8 cellular contexts compared by ENCODE assay signal in the genomic region with DNA sequence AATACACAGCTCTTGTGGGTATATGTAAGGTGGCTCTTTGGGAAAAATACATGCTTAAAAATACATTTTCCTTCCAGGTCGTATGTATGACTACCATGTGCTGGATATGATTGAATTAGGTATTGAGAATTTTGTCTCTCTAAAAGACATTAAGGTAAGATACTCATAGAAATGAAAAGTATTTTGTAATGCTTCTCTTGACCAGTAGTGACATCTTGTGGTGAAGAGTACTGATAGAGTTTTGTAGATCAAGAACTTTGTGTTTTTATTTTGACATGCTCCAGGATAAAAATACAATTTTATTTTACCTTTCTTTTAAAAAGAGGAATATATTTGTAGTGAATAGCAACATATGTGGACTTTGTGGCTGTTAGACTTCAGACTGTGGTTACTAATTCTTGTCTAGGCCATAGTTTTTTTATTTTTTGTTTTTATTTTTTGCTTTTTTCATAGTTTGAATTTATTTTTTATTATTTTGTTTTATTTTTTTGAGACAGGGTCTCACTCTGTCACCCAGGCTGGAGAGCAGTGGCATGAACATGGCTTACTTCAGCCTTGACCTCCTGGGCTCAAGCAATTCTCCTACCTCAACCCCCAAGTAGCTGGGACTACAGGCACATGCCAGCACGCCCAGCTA. TPM values are rescaled to one million over a fixed set of nuclear protein-coding genes. Genes with fewer than 3 reads are reported as not detected.
DNase-seq lines count a peak whose midpoint lies in the region; ATAC-seq and TF ChIP-seq lines count a peak whose summit lies in the region.

No MANE protein-coding gene starts in this region.

- H3K9me3 ChIP-seq in PC-9 (ENCODE audit: insufficient read depth, low read depth), result no peaks in the 10 kb centered on the region

- TF ChIP-seq CTCF in PC-9 (conservative IDR thresholded peaks at IDR 0.05), result peak; percentile 78
- peak; percentile 32 for TF ChIP-seq CTCF in fibroblast of the aortic adventitia (IDR thresholded peaks at IDR 0.05; ENCODE audit: insufficient read depth, low read length)
- no peak for TF ChIP-seq CTCF in lower leg skin (IDR thresholded peaks at IDR 0.05)

- no peak for ATAC-seq in HG03520 (IDR thresholded peaks at IDR 0.05; ENCODE audit: unreplicated experiment)

- H3K27me3 Mint-ChIP-seq in activated naive CD4-positive, alpha-beta T cell treated with anti-CD3 and anti-CD28 coated beads, Interleukin-2, amount 10 ng/mL, durations not matched to agents 7 days and 5 days, result no peaks in the 10 kb centered on the region

- H3K9me3 Mint-ChIP-seq in activated naive CD4-positive, alpha-beta T cell treated with anti-CD3 and anti-CD28 coated beads, Interleukin-2, amount 10 ng/mL, durations not matched to agents 7 days and 5 days, result no peaks in the 10 kb centered on the region

- no TSS peak for BruUV-seq in PC-9 (replicated peaks; lab: Mats Ljungman, UMichigan)

- 54 to 58% methylated on average over 2 of the region's 2 CpGs for WGBS in lower leg skin, 2 donors

- H3K27ac ChIP-seq in PC-9, result no peak overlapping the region

- no peak for TF ChIP-seq POLR2A in lower leg skin (IDR thresholded peaks at IDR 0.05)

- H3F3A ChIP-seq in PC-9 (ENCODE audit: insufficient read depth, low read depth), result no peaks in the 10 kb centered on the region; the same call in 1 of the 2 replicates

- peaks cover 8% of the 10 kb centered on the region; the same call in 1 of the 2 replicates for H4K20me1 ChIP-seq in PC-9 (ENCODE audit: insufficient read depth)

- H3K27me3 ChIP-seq in PC-9 (ENCODE audit: insufficient read depth, low read depth), result no peaks in the 10 kb centered on the region

- H3K4me3 ChIP-seq in PC-9, result no peak overlapping the region
- H3K4me3 ChIP-seq in fibroblast of the aortic adventitia (ENCODE audit: low read depth, low read length), result no peak overlapping the region
- H3K4me3 ChIP-seq in lower leg skin (ENCODE audit: low read depth, poor library complexity, severe bottlenecking), result no peak overlapping the region

- DNase-seq in activated naive CD4-positive, alpha-beta T cell treated with anti-CD3 and anti-CD28 coated beads, Interleukin-2, amount 10 ng/mL, durations not matched to agents 7 days and 5 days, result no peak
- no peak for DNase-seq in activated naive CD4-positive, alpha-beta T cell (lab: John Stamatoyannopoulos, UW)
- DNase-seq in PC-9 (peak in 1 of 2 experiments; percentile 42), fibroblast of the aortic adventitia (ENCODE audit: low read depth) (peak; percentile 63), superior temporal gyrus (ENCODE audit: extremely low spot score) (peak; percentile 72), lower leg skin (ENCODE audit: low spot score in 2 of 2) (no peak), GF-D8 (lab: John Stamatoyannopoulos, UW) (no peak)

- H3K36me3 Mint-ChIP-seq in activated naive CD4-positive, alpha-beta T cell treated with anti-CD3 and anti-CD28 coated beads, Interleukin-2, amount 10 ng/mL, durations not matched to agents 7 days and 5 days, result peaks cover 42% of the 10 kb centered on the region

- no peaks in the 10 kb centered on the region for H3K9me2 ChIP-seq in PC-9 (ENCODE audit: insufficient read depth)

- POLR2A ChIA-PET in PC-9 (lab: Charles Lee; ENCODE audit: unreplicated experiment), result interaction anchor here (0.6 kb wide), 2 partner anchors 26 to 259 kb away, joined by 4 to 8 read pairs; a partner anchor contains a TSS

- peaks cover 49% of the 10 kb centered on the region for H3K36me3 ChIP-seq in PC-9 (ENCODE audit: low read depth)

- peak overlapping the region; percentile 46 for H3K27ac Mint-ChIP-seq in activated naive CD4-positive, alpha-beta T cell treated with anti-CD3 and anti-CD28 coated beads, Interleukin-2, amount 10 ng/mL, durations not matched to agents 7 days and 5 days

- no peaks in the 10 kb centered on the region for H3K4me1 Mint-ChIP-seq in activated naive CD4-positive, alpha-beta T cell treated with anti-CD3 and anti-CD28 coated beads, Interleukin-2, amount 10 ng/mL, durations not matched to agents 7 days and 5 days

- H3K4me1 ChIP-seq in PC-9 (replicated peaks; ENCODE audit: insufficient read depth), result no peaks in the 10 kb centered on the region

- intact Hi-C loops in PC-9 (cut with micrococcal nuclease; ENCODE audit: unreplicated experiment) (loop anchor here (1.0 kb wide), 3 partner anchors 317 to 516 kb away; no protein-coding TSS in a partner anchor), lower leg skin (cut with DNase I; ENCODE audit: low total_unique reads) (no loop called here)

- no peak overlapping the region for H3K4me2 ChIP-seq in PC-9

- CTCF ChIA-PET in activated naive CD4-positive, alpha-beta T cell treated with anti-CD3 and anti-CD28 coated beads, Interleukin-2, amount 10 ng/mL, durations not matched to agents 7 days and 5 days (lab: Charles Lee), result interaction anchor here (1.0 to 3.1 kb wide), 2 partner anchors 11 to 318 kb away, joined by 10 to 18 read pairs; no protein-coding TSS in a partner anchor
- CTCF ChIA-PET in PC-9 (lab: Charles Lee), result interaction anchor here (0.5 kb wide), 1 partner anchor 216 kb away, joined by 10 read pairs; no protein-coding TSS in a partner anchor

- no peak overlapping the region for H2AFZ ChIP-seq in PC-9

- no peaks in the 10 kb centered on the region for H3K79me2 ChIP-seq in PC-9 (ENCODE audit: low read depth)

- no peak overlapping the region for H3K4me3 Mint-ChIP-seq in activated naive CD4-positive, alpha-beta T cell treated with anti-CD3 and anti-CD28 coated beads, Interleukin-2, amount 10 ng/mL, durations not matched to agents 7 days and 5 days

RNA-seq across cellular contexts. Expression of a gene that starts 17.9 kb away (rescaled TPM):
- total RNA-seq in PC-9 (2021) (24.7 and 25.6 TPM in 2 replicates), fibroblast of the aortic adventitia (ENCODE audit: low replicate concordance) (24.9 and 51.5 TPM in 2 replicates), lower leg skin (10 to 100 TPM; 12.9 to 22.3 (median 14.1) TPM)

RNA-seq across cellular contexts. Expression of a gene that starts 41.2 kb away (rescaled TPM):
- 27.9 and 28.5 TPM in 2 replicates for total RNA-seq in PC-9 (2021)
- total RNA-seq in fibroblast of the aortic adventitia (ENCODE audit: low replicate concordance), result 37.0 and 77.0 TPM in 2 replicates
- 10 to 100 TPM; 15.5 to 22.1 (median 18.3) TPM for total RNA-seq in lower leg skin

Comparison
In these comparisons a context has a peak if more than half of its experiments do, and no peak if none do; other contexts are left out.
1. DNase-seq: peak in fibroblast of the aortic adventitia (single experiment) and superior temporal gyrus (single experiment); none in activated naive CD4-positive, alpha-beta T cell treated with anti-CD3 and anti-CD28 coated beads, Interleukin-2, amount 10 ng/mL, durations not matched to agents 7 days and 5 days (single experiment), activated naive CD4-positive, alpha-beta T cell (0 of 4), lower leg skin (0 of 2) and GF-D8 (single experiment).
2. CTCF ChIP-seq: peak in PC-9 (single experiment) and fibroblast of the aortic adventitia (single experiment); none in lower leg skin (0 of 3).